ENCODE assay signal across 10 cellular contexts in the genomic region with DNA sequence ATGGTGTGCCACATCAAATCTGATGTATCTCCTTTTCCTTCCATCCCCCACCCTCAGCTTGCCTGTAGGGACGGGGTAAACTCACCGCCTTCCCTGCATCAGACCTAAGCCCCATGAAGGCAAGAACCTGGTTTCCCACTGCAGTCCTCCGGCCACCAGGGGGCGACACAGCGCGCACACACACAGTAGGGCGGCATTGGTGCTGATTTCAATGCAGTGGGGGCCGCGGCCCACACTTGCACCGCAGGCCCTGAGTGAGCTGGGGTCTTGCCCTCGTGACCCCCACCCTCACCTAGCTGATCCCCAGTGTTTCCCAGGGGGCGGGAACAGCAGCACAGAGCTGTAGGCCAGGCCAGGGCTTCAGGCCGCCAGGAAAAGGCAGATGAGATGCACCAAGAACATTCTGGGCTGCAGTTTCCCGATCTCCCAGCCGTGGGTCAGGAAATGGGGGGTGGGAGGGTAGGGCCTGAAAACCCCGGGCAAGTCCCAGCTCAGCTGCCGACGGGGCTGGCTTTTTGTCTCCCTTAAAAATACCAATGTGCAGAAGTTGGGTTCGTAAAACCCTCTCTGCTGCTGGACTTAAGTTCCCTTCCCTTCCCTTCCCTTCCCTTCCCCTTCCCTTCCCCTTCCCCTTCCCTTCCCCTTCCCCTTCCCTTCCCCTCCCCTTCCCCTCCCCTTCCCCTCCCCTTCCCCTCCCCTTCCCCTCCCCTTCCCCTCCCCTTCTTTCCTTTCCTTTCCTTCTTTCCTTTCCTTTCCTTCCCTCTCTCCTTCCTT. TPM values are rescaled to one million over a fixed set of nuclear protein-coding genes. Genes with fewer than 3 reads are reported as not detected.
A peak's percentile ranks its signal among the peaks of the same experiment; 100 is the strongest.
DNase-seq lines count a peak whose midpoint lies in the region; TF ChIP-seq lines count a peak whose summit lies in the region.
"Had no signal": no experiment of that assay in that cellular context is flagged by ENCODE, and none has a peak within 500 bp of the region (broad histone marks: within the 10 kb centered on the region; RNA-seq: fewer than 3 reads in every experiment).

No MANE protein-coding gene starts in this region.

- H3K36me3 ChIP-seq in GM06990 (ENCODE audit: control insufficient read depth, insufficient read depth, low read length) (no peaks in the 10 kb centered on the region), brain microvascular endothelial cell (replicated peaks) (no peaks in the 10 kb centered on the region)
- H3K36me3 ChIP-seq: HAP-1 had no signal

- peaks cover 1% of the 10 kb centered on the region; the same call in 1 of the 2 replicates for H3K27me3 ChIP-seq in GM06990 (replicated peaks; ENCODE audit: control insufficient read depth, insufficient read depth, low read length)
- peaks cover 22% of the 10 kb centered on the region for H3K27me3 ChIP-seq in brain microvascular endothelial cell (replicated peaks)

- TF ChIP-seq CTCF in GM06990 (IDR thresholded peaks at IDR 0.05; ENCODE audit: insufficient read depth, low read length, poor library complexity, severe bottlenecking) (peak; percentile 79), brain microvascular endothelial cell (IDR thresholded peaks at IDR 0.05; ENCODE audit: low read depth, low read length, missing control alignments) (peak; percentile 68)

- DNase-seq in GM06990 (ENCODE audit: extremely low read depth, insufficient read length) (no peak), T-helper 1 cell (peak in 3 of 5 donors; percentile 7 to 32 (median 31)), brain microvascular endothelial cell (no peak), AG08396 (ENCODE audit: low spot score) (no peak), NCI-H748 treated with DMSO at 0.1 percent for 48 hours (lab: John Stamatoyannopoulos, UW) (no peak), dermis blood vessel endothelial cell (no peak), HCEC 1CT (no peak)
- peak; percentile 63 for DNase-seq in stimulated activated CD4-positive, alpha-beta T cell treated with anti-CD3 and anti-CD28 coated beads, Interleukin-15, amount 100 ng/mL, for 24 hours

- H3K27ac ChIP-seq in brain microvascular endothelial cell: no peak overlapping the region

- no peak overlapping the region for H3K4me3 ChIP-seq in GM06990 (replicated peaks; ENCODE audit: low read depth, low read length)
- no peak overlapping the region for H3K4me3 ChIP-seq in brain microvascular endothelial cell (ENCODE audit: low read depth, low read length)
- H3K4me3 ChIP-seq: HAP-1 had no signal

- in situ Hi-C loops in brain microvascular endothelial cell (cut with HindIII; ENCODE audit: low pct_ligation_motif_present, low sequenced_read_pairs): no loop called here

RNA-seq across cellular contexts. Expression of a gene that starts 19.5 kb away (rescaled TPM):
- total RNA-seq in dermis blood vessel endothelial cell: not detected in 2 replicates
- total RNA-seq: mononuclear cell had no signal

RNA-seq across cellular contexts. Expression of a gene that starts 46.5 kb away (rescaled TPM):
- total RNA-seq in dermis blood vessel endothelial cell: not detected in 2 replicates

RNA-seq across cellular contexts. Expression of a gene that starts 55.1 kb away (rescaled TPM):
- total RNA-seq in dermis blood vessel endothelial cell: under 0.01 and 0.17 TPM in 2 replicates

Comparison
In these comparisons a context has a peak if more than half of its experiments do, and no peak if none do; other contexts are left out.
1. DNase-seq: peak in T-helper 1 cell (3 of 5) and stimulated activated CD4-positive, alpha-beta T cell treated with anti-CD3 and anti-CD28 coated beads, Interleukin-15, amount 100 ng/mL, for 24 hours (single experiment); none in GM06990 (single experiment), brain microvascular endothelial cell (single experiment), AG08396 (single experiment), NCI-H748 treated with DMSO at 0.1 percent for 48 hours (single experiment), dermis blood vessel endothelial cell (single experiment) and HCEC 1CT (single experiment).